7 cellular contexts compared by ENCODE assay signal in the genomic region with DNA sequence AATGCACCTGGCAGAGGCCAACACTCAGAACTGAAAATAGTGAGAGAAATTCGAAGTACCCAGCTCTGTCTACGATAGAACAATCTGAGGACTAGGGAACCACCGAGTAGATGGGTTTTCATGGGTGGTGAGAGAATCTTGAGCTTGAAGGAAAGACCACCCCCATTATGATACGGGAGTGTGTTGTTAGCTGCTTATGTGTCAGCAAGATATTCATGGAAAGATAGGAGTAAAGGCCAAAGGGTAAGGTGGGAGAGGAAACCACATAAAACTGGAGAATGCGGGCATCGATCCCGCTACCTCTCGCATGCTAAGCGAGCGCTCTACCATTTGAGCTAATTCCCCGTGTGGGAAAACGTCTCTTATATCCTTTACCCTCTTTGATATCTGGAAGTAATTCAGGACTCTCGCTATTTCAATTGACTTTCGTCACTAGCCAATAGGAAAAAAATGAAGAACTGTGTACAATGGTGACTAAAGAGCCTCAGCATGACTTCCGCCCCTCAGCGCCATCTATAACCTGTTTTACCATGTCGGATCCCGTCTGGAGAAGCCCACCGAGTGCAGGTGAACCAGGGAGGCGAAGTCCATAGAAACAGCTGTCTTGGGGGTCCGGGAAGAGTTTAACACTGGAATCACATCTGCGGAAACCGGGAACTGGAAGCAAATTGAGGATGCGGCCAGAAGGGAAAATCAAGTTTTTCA. TPM values are rescaled to one million over a fixed set of nuclear protein-coding genes. Genes with fewer than 3 reads are reported as not detected.
DNase-seq lines count a peak whose midpoint lies in the region; TF ChIP-seq lines count a peak whose summit lies in the region.

No MANE protein-coding gene starts in this region.

- DNase-seq in GM12865 (ENCODE audit: low read depth) = peak; percentile 85
- peak; percentile 84 to 85 for DNase-seq in NCI-H1930 (lab: John Stamatoyannopoulos, UW)
- peak; percentile 82 for DNase-seq in cerebellar cortex (ENCODE audit: low spot score)
- DNase-seq in kidney glomerular epithelial cell (lab: John Stamatoyannopoulos, UW) = peak; percentile 95
- peak; percentile 72 for DNase-seq in stimulated activated CD4-positive, alpha-beta T cell treated with anti-CD3 and anti-CD28 coated beads, Interleukin-15, amount 100 ng/mL, for 24 hours
- no peak for DNase-seq in ureter (ENCODE audit: low spot score)

- peak overlapping the region; percentile 67 for H3K4me3 ChIP-seq in GM12865 (ENCODE audit: low read depth, low read length)

- peaks cover 4% of the 10 kb centered on the region for H3K36me3 Mint-ChIP-seq in T-helper 1 cell treated with Interleukin-12 subunit alpha and Interleukin-12 subunit beta and Interleukin-4 antibody, amounts not matched to agents 30 μg/mL and 1 μg/mL, for 36 hours (ENCODE audit: low read depth)

- H3K4me1 Mint-ChIP-seq in T-helper 1 cell treated with Interleukin-12 subunit alpha and Interleukin-12 subunit beta and Interleukin-4 antibody, amounts not matched to agents 30 μg/mL and 1 μg/mL, for 36 hours (ENCODE audit: low read depth) = peaks cover 39% of the 10 kb centered on the region

- no peak for TF ChIP-seq CTCF in GM12865 (IDR thresholded peaks at IDR 0.05; ENCODE audit: insufficient read depth, low read depth, low read length, missing control alignments)

- no peaks in the 10 kb centered on the region for H3K9me3 Mint-ChIP-seq in T-helper 1 cell treated with Interleukin-12 subunit alpha and Interleukin-12 subunit beta and Interleukin-4 antibody, amounts not matched to agents 30 μg/mL and 1 μg/mL, for 36 hours

- H3K27me3 Mint-ChIP-seq in T-helper 1 cell treated with Interleukin-12 subunit alpha and Interleukin-12 subunit beta and Interleukin-4 antibody, amounts not matched to agents 30 μg/mL and 1 μg/mL, for 36 hours (ENCODE audit: low read depth) = peaks cover 19% of the 10 kb centered on the region

- H3K4me3 Mint-ChIP-seq in T-helper 1 cell treated with Interleukin-12 subunit alpha and Interleukin-12 subunit beta and Interleukin-4 antibody, amounts not matched to agents 30 μg/mL and 1 μg/mL, for 36 hours = peak overlapping the region; percentile 88

- H3K27ac Mint-ChIP-seq in T-helper 1 cell treated with Interleukin-12 subunit alpha and Interleukin-12 subunit beta and Interleukin-4 antibody, amounts not matched to agents 30 μg/mL and 1 μg/mL, for 36 hours = peak overlapping the region; percentile 88

RNA-seq across cellular contexts. Expression of a gene that starts 25.0 kb away (rescaled TPM):
- 17.0 TPM for total RNA-seq in ureter

RNA-seq across cellular contexts. Expression of a gene that starts 33.6 kb away (rescaled TPM):
- total RNA-seq in ureter = 75.3 TPM
